Comparison of ENCODE assay signal across 8 cellular contexts in genomic region chr6:137219664-137220252, GRCh38. TPM values are rescaled to one million over a fixed set of nuclear protein-coding genes. Genes with fewer than 3 reads are reported as not detected.
DNase-seq lines count a peak whose midpoint lies in the region; ATAC-seq and TF ChIP-seq lines count a peak whose summit lies in the region.

No MANE protein-coding gene starts in this region.

- peaks cover 58 to 65% of the 10 kb centered on the region in 2 donors for H3K4me1 Mint-ChIP-seq in natural killer cell

- H3K27ac Mint-ChIP-seq in natural killer cell, result peak overlapping the region; percentile 99

- peaks cover 7% of the 10 kb centered on the region for H3K36me3 Mint-ChIP-seq in natural killer cell

- peak; percentile 15 for ATAC-seq in GM18511 (IDR thresholded peaks at IDR 0.05; ENCODE audit: unreplicated experiment)
- ATAC-seq in HG03558 (IDR thresholded peaks at IDR 0.05; ENCODE audit: extremely low read depth, unreplicated experiment), result peak; percentile 8
- no peak for ATAC-seq in natural killer cell
- no peak for ATAC-seq in HG03139 (IDR thresholded peaks at IDR 0.05; ENCODE audit: unreplicated experiment)
- no peak for ATAC-seq in GM19324 (IDR thresholded peaks at IDR 0.05; ENCODE audit: low FRiP score, unreplicated experiment)

- intact Hi-C loops in natural killer cell (cut with micrococcal nuclease), result loop anchor here (5.0 kb wide), 2 partner anchors 62 to 488 kb away; no protein-coding TSS in a partner anchor

- TF ChIP-seq CTCF in cardiac fibroblast (IDR thresholded peaks at IDR 0.05; ENCODE audit: low read depth, low read length) (no peak), natural killer cell (IDR thresholded peaks at IDR 0.05) (no peak)

- no peaks in the 10 kb centered on the region for H3K27me3 Mint-ChIP-seq in natural killer cell (ENCODE audit: low read depth in 2 of 2)

- H3K4me3 ChIP-seq in cardiac fibroblast (replicated peaks in 1 of 2; ENCODE audit: low read depth in 2 of 2, low read length in 2 of 2), result peak overlapping the region; percentile 83 to 93

- H3K4me3 Mint-ChIP-seq in natural killer cell, result peak overlapping the region; percentile 100

- no peaks in the 10 kb centered on the region for H3K9me3 Mint-ChIP-seq in natural killer cell

- no peak for DNase-seq in cardiac fibroblast (ENCODE audit: low read depth in 2 of 2)
- DNase-seq in natural killer cell, result no peak
- DNase-seq in foreskin melanocyte, result no peak
- DNase-seq in GM19240 (ENCODE audit: insufficient read length, low spot score), result no peak

RNA-seq across cellular contexts. Expression of gene IFNGR1, which starts 0.6 kb away (rescaled TPM):
- total RNA-seq in natural killer cell, result 100 to 1,000 TPM in 2 of 3 donors, 10 to 100 TPM in 1; 77.5 to 128 (median 100) TPM

RNA-seq across cellular contexts. Expression of gene IL22RA2, which starts 46.3 kb away (rescaled TPM):
- total RNA-seq in natural killer cell, result not detected

Comparison
In these comparisons a context has a peak if more than half of its experiments do, and no peak if none do; other contexts are left out.
1. ATAC-seq: peak in GM18511 (single experiment) and HG03558 (single experiment); none in natural killer cell (0 of 3), HG03139 (single experiment) and GM19324 (single experiment).